1 cellular context compared by ENCODE assay signal in the genomic region with DNA sequence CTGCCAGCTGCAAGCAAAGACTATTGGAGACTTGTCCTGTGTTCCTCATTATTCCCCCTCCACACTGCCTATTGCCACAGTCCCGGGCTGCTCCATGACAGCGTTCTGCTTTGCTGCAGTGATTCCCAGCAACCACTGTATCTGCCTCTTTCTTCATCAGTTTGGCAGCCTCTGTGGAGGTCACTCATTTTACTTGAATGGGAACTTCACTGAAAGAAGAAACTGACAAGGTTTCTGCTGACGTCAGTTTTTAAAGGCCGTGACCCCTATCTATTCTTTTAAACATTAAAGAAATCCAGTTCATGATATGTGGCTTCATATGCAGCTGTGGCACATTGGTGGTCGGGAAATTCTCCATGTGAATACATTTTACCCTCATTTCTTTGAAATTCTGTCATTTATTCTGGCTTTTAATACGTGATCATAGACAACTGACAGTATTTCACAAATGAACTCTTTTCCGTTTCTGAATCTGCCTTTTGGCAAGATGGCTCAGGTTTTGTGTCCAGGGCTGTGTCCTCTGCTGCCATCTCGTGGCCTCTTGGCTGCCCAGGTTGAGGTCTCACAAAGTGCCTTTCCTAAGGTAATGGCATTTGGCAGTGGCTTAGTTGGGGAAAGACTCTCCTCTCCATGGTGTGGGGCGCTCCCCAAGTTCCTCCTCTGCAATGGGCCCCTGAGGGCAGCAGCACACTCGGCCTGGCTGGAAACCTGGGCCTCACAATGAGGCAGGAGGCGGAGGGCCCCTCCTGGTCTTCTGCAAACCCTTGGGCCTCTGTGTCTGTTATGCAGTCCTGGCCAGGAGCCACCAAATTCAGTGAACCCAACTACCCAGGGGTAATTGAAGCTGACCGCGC.
TF ChIP-seq lines count a peak whose summit lies in the region.

No MANE protein-coding gene starts in this region.

TF ChIP-seq in SK-N-SH, 30 proteins besides CTCF, POLR2A, EP300 and RAD21:
- peak; percentile 30; the same call in 1 of the 2 replicates for TF ChIP-seq MXI1 (IDR thresholded peaks at IDR 0.05; ENCODE audit: low read depth, low read length)
- TF ChIP-seq YY1 (IDR thresholded peaks at IDR 0.05; ENCODE audit: low read depth): peak; percentile 64; the same call in 1 of the 2 replicates
- TF ChIP-seq, protein P1, sequence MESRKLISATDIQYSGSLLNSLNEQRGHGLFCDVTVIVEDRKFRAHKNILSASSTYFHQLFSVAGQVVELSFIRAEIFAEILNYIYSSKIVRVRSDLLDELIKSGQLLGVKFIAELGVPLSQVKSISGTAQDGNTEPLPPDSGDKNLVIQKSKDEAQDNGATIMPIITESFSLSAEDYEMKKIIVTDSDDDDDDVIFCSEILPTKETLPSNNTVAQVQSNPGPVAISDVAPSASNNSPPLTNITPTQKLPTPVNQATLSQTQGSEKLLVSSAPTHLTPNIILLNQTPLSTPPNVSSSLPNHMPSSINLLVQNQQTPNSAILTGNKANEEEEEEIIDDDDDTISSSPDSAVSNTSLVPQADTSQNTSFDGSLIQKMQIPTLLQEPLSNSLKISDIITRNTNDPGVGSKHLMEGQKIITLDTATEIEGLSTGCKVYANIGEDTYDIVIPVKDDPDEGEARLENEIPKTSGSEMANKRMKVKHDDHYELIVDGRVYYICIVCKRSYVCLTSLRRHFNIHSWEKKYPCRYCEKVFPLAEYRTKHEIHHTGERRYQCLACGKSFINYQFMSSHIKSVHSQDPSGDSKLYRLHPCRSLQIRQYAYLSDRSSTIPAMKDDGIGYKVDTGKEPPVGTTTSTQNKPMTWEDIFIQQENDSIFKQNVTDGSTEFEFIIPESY (IDR thresholded peaks at IDR 0.05; ENCODE audit: borderline replicate concordance, low read depth): no peak
- TF ChIP-seq SMC3 (IDR thresholded peaks at IDR 0.05; ENCODE audit: low read depth, low read length): peak; percentile 89
- TF ChIP-seq NFIC (IDR thresholded peaks at IDR 0.05; ENCODE audit: borderline replicate concordance): no peak
